ENCODE assay signal across 13 cellular contexts in the genomic region with DNA sequence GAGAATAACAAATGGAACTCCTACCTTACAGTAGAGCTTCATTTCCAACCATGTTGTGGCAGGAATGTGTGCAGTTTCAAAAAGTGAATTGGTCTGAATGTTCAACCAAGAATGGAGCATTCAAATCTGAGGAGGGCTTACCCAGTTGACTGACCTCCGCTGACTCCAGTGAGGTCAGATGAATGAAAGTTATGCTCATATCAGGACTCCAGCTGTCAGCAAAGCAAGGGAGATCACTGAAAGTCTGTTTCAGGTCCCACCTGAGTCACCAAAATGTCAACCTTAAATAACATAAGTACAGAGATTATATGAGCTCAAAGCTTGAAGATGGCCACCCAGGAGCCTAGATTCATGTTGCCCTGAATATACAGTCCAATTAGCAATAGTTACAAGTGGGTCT.
"Had no signal": no experiment of that assay in that cellular context is flagged by ENCODE, and none has a peak within 500 bp of the region (broad histone marks: within the 10 kb centered on the region; RNA-seq: fewer than 3 reads in every experiment).

No MANE protein-coding gene starts in this region.

- H2AFZ ChIP-seq: neural progenitor cell, parathyroid adenoma had no signal

- H3K4me3 Mint-ChIP-seq: activated CD8-positive, alpha-beta memory T cell treated with anti-CD3 and anti-CD28 coated beads, Interleukin-2, amount 10 ng/mL, durations not matched to agents 7 days and 5 days; activated naive CD8-positive, alpha-beta T cell treated with anti-CD3 and anti-CD28 coated beads for 36 hours; activated T-cell treated with anti-CD3 and anti-CD28 coated beads, Interleukin-2, amount 50 U/mL, for 4 hours; neural progenitor cell had no signal

- H3K27ac ChIP-seq: gastroesophageal sphincter, neural progenitor cell, parathyroid adenoma had no signal

- H3K4me2 ChIP-seq: neural progenitor cell had no signal

- H3K27me3 Mint-ChIP-seq: activated CD8-positive, alpha-beta memory T cell treated with anti-CD3 and anti-CD28 coated beads, Interleukin-2, amount 10 ng/mL, durations not matched to agents 7 days and 5 days had no signal

- H3K79me2 ChIP-seq: parathyroid adenoma had no signal

- H3K9me3 ChIP-seq: gastroesophageal sphincter, tibial nerve had no signal

- H3K4me3 ChIP-seq: gastroesophageal sphincter, neural progenitor cell, tibial nerve had no signal

- DNase-seq: activated CD4-positive, alpha-beta T cell treated with anti-CD3 and anti-CD28 coated beads, Interleukin-2, amount 50 U/mL, for 4 hours; activated CD8-positive, alpha-beta memory T cell treated with anti-CD3 and anti-CD28 coated beads, Interleukin-2, amount 10 ng/mL, durations not matched to agents 7 days and 5 days; activated gamma-delta T cell; activated naive CD8-positive, alpha-beta T cell treated with anti-CD3 and anti-CD28 coated beads for 36 hours; activated T-cell treated with anti-CD3 and anti-CD28 coated beads, Interleukin-2, amount 50 U/mL, for 4 hours; cerebellar nuclear complex; dermis blood vessel endothelial cell; kidney; stimulated activated CD4-positive, alpha-beta T cell treated with anti-CD3 and anti-CD28 coated beads, Interleukin-4, amount 100 ng/mL, for 1 hour had no signal

- H3K9ac ChIP-seq: neural progenitor cell, parathyroid adenoma had no signal

- H3K9me3 Mint-ChIP-seq: activated naive CD8-positive, alpha-beta T cell treated with anti-CD3 and anti-CD28 coated beads for 36 hours; activated T-cell treated with anti-CD3 and anti-CD28 coated beads, Interleukin-2, amount 50 U/mL, for 4 hours had no signal

- H3K4me1 Mint-ChIP-seq: activated CD8-positive, alpha-beta memory T cell treated with anti-CD3 and anti-CD28 coated beads, Interleukin-2, amount 10 ng/mL, durations not matched to agents 7 days and 5 days; activated naive CD8-positive, alpha-beta T cell treated with anti-CD3 and anti-CD28 coated beads for 36 hours had no signal

- H3K36me3 Mint-ChIP-seq: activated CD8-positive, alpha-beta memory T cell treated with anti-CD3 and anti-CD28 coated beads, Interleukin-2, amount 10 ng/mL, durations not matched to agents 7 days and 5 days; activated naive CD8-positive, alpha-beta T cell treated with anti-CD3 and anti-CD28 coated beads for 36 hours; neural progenitor cell had no signal

- H3K27me3 ChIP-seq: gastroesophageal sphincter, neural progenitor cell, tibial nerve had no signal

- H3K36me3 ChIP-seq: gastroesophageal sphincter, neural progenitor cell, tibial nerve had no signal

- ATAC-seq: activated CD8-positive, alpha-beta memory T cell treated with anti-CD3 and anti-CD28 coated beads, Interleukin-2, amount 10 ng/mL, durations not matched to agents 7 days and 5 days; activated T-cell treated with anti-CD3 and anti-CD28 coated beads, Interleukin-2, amount 50 U/mL, for 4 hours; gastroesophageal sphincter had no signal

- H3K27ac Mint-ChIP-seq: activated CD8-positive, alpha-beta memory T cell treated with anti-CD3 and anti-CD28 coated beads, Interleukin-2, amount 10 ng/mL, durations not matched to agents 7 days and 5 days; activated naive CD8-positive, alpha-beta T cell treated with anti-CD3 and anti-CD28 coated beads for 36 hours; neural progenitor cell had no signal
